ENCODE assay signal across 12 cellular contexts in the genomic region with DNA sequence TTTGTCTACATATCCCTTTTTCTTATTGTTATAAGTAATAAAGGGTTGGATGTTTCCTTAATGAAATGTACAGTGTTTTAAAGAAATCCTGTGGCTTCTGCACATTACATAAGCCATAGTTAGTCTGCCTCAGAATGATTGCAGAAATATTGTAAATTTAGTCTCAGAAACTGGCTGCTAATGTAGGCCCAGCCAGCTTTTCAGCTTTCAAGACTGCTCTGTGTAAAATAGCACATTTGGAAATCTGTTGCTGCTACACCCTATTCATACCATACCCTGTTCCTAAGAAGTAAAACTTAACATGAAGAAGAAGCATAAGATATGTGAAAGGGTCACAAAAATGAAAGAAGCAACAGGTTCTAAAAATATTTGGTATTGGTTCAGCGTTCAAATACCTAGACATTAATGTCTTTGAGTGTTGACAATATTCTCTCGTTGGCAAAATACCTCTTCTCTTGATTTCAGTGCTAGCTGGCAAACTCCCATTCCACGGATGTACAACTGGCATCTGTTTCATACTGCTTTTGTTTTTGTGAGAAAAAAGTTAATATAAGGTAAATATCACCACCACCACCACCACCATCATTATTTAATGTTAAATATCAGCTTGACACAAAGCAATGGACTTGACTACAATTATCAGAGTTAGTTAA. TPM values are rescaled to one million over a fixed set of nuclear protein-coding genes. Genes with fewer than 3 reads are reported as not detected.
DNase-seq lines count a peak whose midpoint lies in the region; ATAC-seq and TF ChIP-seq lines count a peak whose summit lies in the region.
"Had no signal": no experiment of that assay in that cellular context is flagged by ENCODE, and none has a peak within 500 bp of the region (broad histone marks: within the 10 kb centered on the region; RNA-seq: fewer than 3 reads in every experiment).

No MANE protein-coding gene starts in this region.

- peaks cover 6% of the 10 kb centered on the region for H3K36me3 Mint-ChIP-seq in endodermal cell (ENCODE audit: low read depth)
- no peaks in the 10 kb centered on the region for H3K36me3 Mint-ChIP-seq in activated naive CD8-positive, alpha-beta T cell treated with anti-CD3 and anti-CD28 coated beads, Interleukin-2, amount 50 U/mL, for 24 hours (ENCODE audit: low read depth)

- no peaks in the 10 kb centered on the region for H3K4me1 ChIP-seq in endodermal cell (ENCODE audit: control insufficient read depth, insufficient read depth, low read length)
- H3K4me1 ChIP-seq: BLaER1, breast epithelium had no signal

- no peak overlapping the region for H3K27ac ChIP-seq in endodermal cell (ENCODE audit: low read depth, low read length)
- H3K27ac ChIP-seq: BLaER1, breast epithelium, left ventricle myocardium inferior had no signal

- no peak overlapping the region for H3K9ac ChIP-seq in endodermal cell (ENCODE audit: extremely low read depth, low read length, poor library complexity, severe bottlenecking)
- H3K9ac ChIP-seq: BLaER1 had no signal

- H3K9me3 Mint-ChIP-seq in endodermal cell, result peaks cover 15% of the 10 kb centered on the region
- no peaks in the 10 kb centered on the region for H3K9me3 Mint-ChIP-seq in activated naive CD8-positive, alpha-beta T cell treated with anti-CD3 and anti-CD28 coated beads, Interleukin-2, amount 50 U/mL, for 24 hours

- no peaks in the 10 kb centered on the region for H3K36me3 ChIP-seq in endodermal cell (ENCODE audit: control insufficient read depth, insufficient read depth, low read length)
- H3K36me3 ChIP-seq: BLaER1, breast epithelium, left ventricle myocardium inferior had no signal

- H3K9me3 ChIP-seq in endodermal cell (ENCODE audit: control insufficient read depth, low read length), result peaks cover 19% of the 10 kb centered on the region
- H3K9me3 ChIP-seq: BLaER1, breast epithelium, left ventricle myocardium inferior had no signal

- H3K27me3 Mint-ChIP-seq in endodermal cell (ENCODE audit: insufficient read depth), result no peaks in the 10 kb centered on the region
- peaks cover 29% of the 10 kb centered on the region for H3K27me3 Mint-ChIP-seq in activated naive CD8-positive, alpha-beta T cell treated with anti-CD3 and anti-CD28 coated beads, Interleukin-2, amount 50 U/mL, for 24 hours

- DNase-seq in endodermal cell (no peak), NCI-H2107 (lab: John Stamatoyannopoulos, UW) (no peak), HuH-7 (ENCODE audit: low spot score) (no peak), HK-2 (ENCODE audit: unreplicated experiment) (no peak)
- no peak for DNase-seq in activated naive CD8-positive, alpha-beta T cell treated with anti-CD3 and anti-CD28 coated beads, Interleukin-2, amount 50 U/mL, for 24 hours
- DNase-seq: left ventricle myocardium inferior, NCI-H345 had no signal

- peak overlapping the region; percentile 48 for H3K27ac Mint-ChIP-seq in endodermal cell
- H3K27ac Mint-ChIP-seq in activated naive CD8-positive, alpha-beta T cell treated with anti-CD3 and anti-CD28 coated beads, Interleukin-2, amount 50 U/mL, for 24 hours, result no peak overlapping the region

- WGBS in endodermal cell (ENCODE audit: insufficient coverage in 1 of 2, insufficient read length in 1 of 2), 2 experiments, result 93 to 95% methylated on average over 2 of the region's 3 CpGs

- H3K4me3 Mint-ChIP-seq in endodermal cell, result no peak overlapping the region
- H3K4me3 Mint-ChIP-seq in activated naive CD8-positive, alpha-beta T cell treated with anti-CD3 and anti-CD28 coated beads, Interleukin-2, amount 50 U/mL, for 24 hours, result no peak overlapping the region

- H3K4me3 ChIP-seq in endodermal cell (ENCODE audit: low read length), result peak overlapping the region; percentile 31
- H3K4me3 ChIP-seq: BLaER1, breast epithelium, left ventricle myocardium inferior had no signal

- peaks cover 17% of the 10 kb centered on the region for H3K4me1 Mint-ChIP-seq in endodermal cell
- H3K4me1 Mint-ChIP-seq in activated naive CD8-positive, alpha-beta T cell treated with anti-CD3 and anti-CD28 coated beads, Interleukin-2, amount 50 U/mL, for 24 hours, result peaks cover 5% of the 10 kb centered on the region

- no peaks in the 10 kb centered on the region for H3K27me3 ChIP-seq in endodermal cell (ENCODE audit: control insufficient read depth, insufficient read depth, low read length, poor library complexity, severe bottlenecking)
- H3K27me3 ChIP-seq: BLaER1, breast epithelium had no signal

- peak; percentile 24 for ATAC-seq in GM18520 (IDR thresholded peaks at IDR 0.05; ENCODE audit: unreplicated experiment)
- ATAC-seq in GM21576 (IDR thresholded peaks at IDR 0.05; ENCODE audit: unreplicated experiment), result peak; percentile 53
- ATAC-seq in HG03108 (IDR thresholded peaks at IDR 0.05; ENCODE audit: unreplicated experiment), result peak; percentile 55
- ATAC-seq in activated naive CD8-positive, alpha-beta T cell treated with anti-CD3 and anti-CD28 coated beads, Interleukin-2, amount 50 U/mL, for 24 hours, result no peak

- no peak for TF ChIP-seq CTCF in endodermal cell (conservative IDR thresholded peaks at IDR 0.05)

RNA-seq across cellular contexts. Expression of a gene that starts 19.2 kb away (rescaled TPM):
- 100 to 1,000 TPM; 128 to 136 TPM for total RNA-seq in endodermal cell
- polyA plus RNA-seq in endodermal cell (2013, experiment 1 of 2), result 125 TPM
- 118 TPM for polyA plus RNA-seq in endodermal cell (2013, experiment 2 of 2)

RNA-seq across cellular contexts. Expression of a gene that starts 21.1 kb away (rescaled TPM):
- 1 to 10 TPM; 1.7 TPM for total RNA-seq in endodermal cell
- polyA plus RNA-seq in endodermal cell (2013, experiment 1 of 2), result 1.2 TPM
- 1.6 TPM for polyA plus RNA-seq in endodermal cell (2013, experiment 2 of 2)
